14 cellular contexts compared by ENCODE assay signal in the genomic region with DNA sequence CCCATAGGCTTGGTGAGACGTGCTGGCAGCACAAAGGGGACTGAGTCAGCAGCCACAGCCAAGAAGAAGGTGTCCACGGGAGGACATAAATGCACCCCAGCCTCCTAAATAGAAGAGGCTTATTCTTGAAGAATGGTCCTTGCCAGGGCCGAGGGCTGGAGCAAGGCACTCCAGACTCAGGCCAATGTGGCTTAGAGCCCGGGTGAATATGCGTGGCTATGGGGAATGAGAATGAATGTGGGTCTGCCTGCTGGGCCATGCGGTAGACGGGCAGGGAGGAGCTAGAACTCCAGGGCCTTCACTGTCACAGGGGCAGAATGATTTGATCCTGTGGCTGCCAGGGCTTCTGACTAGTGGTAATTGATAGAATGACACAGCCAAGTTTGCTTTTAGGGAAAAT. TPM values are rescaled to one million over a fixed set of nuclear protein-coding genes. Genes with fewer than 3 reads are reported as not detected.
A peak's percentile ranks its signal among the peaks of the same experiment; 100 is the strongest.
DNase-seq lines count a peak whose midpoint lies in the region; ATAC-seq and TF ChIP-seq lines count a peak whose summit lies in the region.
"Had no signal": no experiment of that assay in that cellular context is flagged by ENCODE, and none has a peak within 500 bp of the region (broad histone marks: within the 10 kb centered on the region; RNA-seq: fewer than 3 reads in every experiment).

No MANE protein-coding gene starts in this region.

- H3K27me3 Mint-ChIP-seq in neural progenitor cell (ENCODE audit: insufficient read depth, low read depth): no peaks in the 10 kb centered on the region
- H3K27me3 Mint-ChIP-seq: CD8-positive, alpha-beta memory T cell had no signal

- no peak for TF ChIP-seq POLR2A in HCT116 (IDR thresholded peaks at IDR 0.05; ENCODE audit: borderline replicate concordance, extremely low read depth, insufficient read depth, insufficient read length)

- no peak overlapping the region for H3K4me3 Mint-ChIP-seq in neural progenitor cell
- H3K4me3 Mint-ChIP-seq: CD8-positive, alpha-beta memory T cell had no signal

- no peak overlapping the region for H3K4me2 ChIP-seq in HCT116 (ENCODE audit: low read length)
- no peak overlapping the region for H3K4me2 ChIP-seq in neural progenitor cell
- H3K4me2 ChIP-seq: smooth muscle cell had no signal

- H3K4me3 ChIP-seq in HCT116 (replicated peaks in 1 of 2; ENCODE audit: low read depth in 1 of 2, low read length in 2 of 2): no peak overlapping the region
- H3K4me3 ChIP-seq in neural progenitor cell: no peak overlapping the region
- no peak overlapping the region for H3K4me3 ChIP-seq in upper lobe of right lung
- H3K4me3 ChIP-seq: lung, smooth muscle cell had no signal

- H3F3A ChIP-seq in neural progenitor cell (ENCODE audit: low read depth): peaks cover 37% of the 10 kb centered on the region

- peaks cover 35% of the 10 kb centered on the region for H3K36me3 Mint-ChIP-seq in neural progenitor cell

- H3K27me3 ChIP-seq in HCT116 (ENCODE audit: insufficient read depth, low read length) (no peaks in the 10 kb centered on the region), neural progenitor cell (no peaks in the 10 kb centered on the region), upper lobe of right lung (no peaks in the 10 kb centered on the region)

- H3K9me3 ChIP-seq in HCT116 (ENCODE audit: control insufficient read depth in 1 of 2, insufficient read depth in 1 of 2, low read depth in 1 of 2, low read length in 2 of 2) (no peaks in the 10 kb centered on the region), neural progenitor cell (ENCODE audit: low read depth) (no peaks in the 10 kb centered on the region), upper lobe of right lung (no peaks in the 10 kb centered on the region)

- CTCF ChIA-PET in HCT116 (lab: Charles Lee): interaction anchor here (0.7 to 4.1 kb wide), 9 partner anchors 12 to 321 kb away, joined by 3 to 47 read pairs (median 6); a partner anchor contains a TSS

- H3K79me2 ChIP-seq in HCT116 (ENCODE audit: insufficient read depth, low read length): peaks cover 71% of the 10 kb centered on the region
- peaks cover 33% of the 10 kb centered on the region for H3K79me2 ChIP-seq in neural progenitor cell (ENCODE audit: low read depth)

- H3K27ac ChIP-seq in HCT116 (ENCODE audit: low read depth, low read length) (no peak overlapping the region), caudate nucleus (ENCODE audit: low read depth, low read length) (peak overlapping the region; percentile 67), neural progenitor cell (peak overlapping the region; percentile 41), upper lobe of right lung (no peak overlapping the region)

- DNase-seq in C1 segment of cervical spinal cord (lab: John Stamatoyannopoulos, UW) (peak in 8 of 14 donors; percentile 23 to 76 (median 46)), HCT116 (ENCODE audit: low read depth, low spot score) (no peak), caudate nucleus (lab: John Stamatoyannopoulos, UW) (peak in 24 of 61 donors; percentile 11 to 74 (median 29)), neural progenitor cell (ENCODE audit: low spot score) (no peak), NCI-H226 (no peak), upper lobe of right lung (no peak), left ventricle myocardium superior (no peak), DMS153 (lab: John Stamatoyannopoulos, UW) (no peak)
- DNase-seq: activated gamma-delta T cell, cortex of kidney, NCI-H187 treated with DMSO at 0.1 percent for 48 hours had no signal

- no peak for TF ChIP-seq RAD21 in HCT116 (IDR thresholded peaks at IDR 0.05; ENCODE audit: low read depth)

- H3K9ac ChIP-seq in HCT116 (ENCODE audit: low read length): no peak overlapping the region
- no peak overlapping the region for H3K9ac ChIP-seq in neural progenitor cell

- RAD21 ChIA-PET in HCT116 (lab: Charles Lee; ENCODE audit: low non-redundant PET in 1 of 2, low total read pairs in 2 of 2, uncharacterized antibody in 2 of 2, unreplicated experiment in 2 of 2): interaction anchor here (0.5 to 1.2 kb wide), 5 partner anchors 12 to 324 kb away, joined by 3 to 6 read pairs (median 3); no protein-coding TSS in a partner anchor

- H3K4me1 Mint-ChIP-seq in neural progenitor cell: no peaks in the 10 kb centered on the region

- H3K4me1 ChIP-seq in HCT116 (ENCODE audit: control insufficient read depth in 1 of 2, insufficient read depth in 2 of 2, low read length in 2 of 2) (no peaks in the 10 kb centered on the region), neural progenitor cell (no peaks in the 10 kb centered on the region), upper lobe of right lung (no peaks in the 10 kb centered on the region)

- peaks cover 39 to 57% of the 10 kb centered on the region in 2 experiments for H3K36me3 ChIP-seq in HCT116 (ENCODE audit: control insufficient read depth in 1 of 2, insufficient read depth in 2 of 2, low read length in 2 of 2)
- peaks cover 8% of the 10 kb centered on the region for H3K36me3 ChIP-seq in neural progenitor cell
- peaks cover 97% of the 10 kb centered on the region for H3K36me3 ChIP-seq in upper lobe of right lung

- POLR2A ChIA-PET in HCT116 (lab: Charles Lee): no interaction called here

- H4K20me1 ChIP-seq in HCT116 (ENCODE audit: insufficient read depth) (peaks cover 5% of the 10 kb centered on the region; the same call in 1 of the 2 replicates), neural progenitor cell (ENCODE audit: low read depth) (peaks cover 41% of the 10 kb centered on the region)

- ATAC-seq in HCT116: peak; percentile 16; the same call in 1 of the 2 replicates
- ATAC-seq in upper lobe of right lung: no peak
- no peak for ATAC-seq in left ventricle myocardium superior

- TF ChIP-seq CTCF in HCT116 (IDR thresholded peaks at IDR 0.05 in 2 of 3, conservative IDR thresholded peaks at IDR 0.05 in 1 of 3; ENCODE audit: borderline replicate concordance in 1 of 3, insufficient read depth in 1 of 3, low read depth in 2 of 3, low read length in 2 of 3) (no peak), neural progenitor cell (IDR thresholded peaks at IDR 0.05) (no peak), upper lobe of right lung (IDR thresholded peaks at IDR 0.05) (no peak)

- H2AFZ ChIP-seq in HCT116 (ENCODE audit: low read depth, low read length, poor library complexity, severe bottlenecking): no peak overlapping the region
- H2AFZ ChIP-seq in neural progenitor cell (replicated peaks): no peak overlapping the region

- H3K9me2 ChIP-seq in HCT116 (ENCODE audit: insufficient read depth): no peaks in the 10 kb centered on the region

- H3K9me3 Mint-ChIP-seq in neural progenitor cell: no peaks in the 10 kb centered on the region
- H3K9me3 Mint-ChIP-seq: CD8-positive, alpha-beta memory T cell had no signal

- peak overlapping the region; percentile 66 for H3K27ac Mint-ChIP-seq in neural progenitor cell

- no TSS peak for BruUV-seq in HCT116 (replicated peaks; lab: Mats Ljungman, UMichigan)

- intact Hi-C loops in HCT116 (cut with micrococcal nuclease) (loop anchor here (1.0 kb wide), 2 partner anchors 153 to 314 kb away; no protein-coding TSS in a partner anchor), upper lobe of right lung (cut with DNase I) (no loop called here), left ventricle myocardium superior (cut with micrococcal nuclease) (no loop called here)

TF ChIP-seq in HCT116, 20 proteins besides CTCF, POLR2A, EP300 and RAD21 (continues in another document):
- TF ChIP-seq SP1 (IDR thresholded peaks at IDR 0.05; ENCODE audit: low read depth): no peak
- TF ChIP-seq, protein P1, sequence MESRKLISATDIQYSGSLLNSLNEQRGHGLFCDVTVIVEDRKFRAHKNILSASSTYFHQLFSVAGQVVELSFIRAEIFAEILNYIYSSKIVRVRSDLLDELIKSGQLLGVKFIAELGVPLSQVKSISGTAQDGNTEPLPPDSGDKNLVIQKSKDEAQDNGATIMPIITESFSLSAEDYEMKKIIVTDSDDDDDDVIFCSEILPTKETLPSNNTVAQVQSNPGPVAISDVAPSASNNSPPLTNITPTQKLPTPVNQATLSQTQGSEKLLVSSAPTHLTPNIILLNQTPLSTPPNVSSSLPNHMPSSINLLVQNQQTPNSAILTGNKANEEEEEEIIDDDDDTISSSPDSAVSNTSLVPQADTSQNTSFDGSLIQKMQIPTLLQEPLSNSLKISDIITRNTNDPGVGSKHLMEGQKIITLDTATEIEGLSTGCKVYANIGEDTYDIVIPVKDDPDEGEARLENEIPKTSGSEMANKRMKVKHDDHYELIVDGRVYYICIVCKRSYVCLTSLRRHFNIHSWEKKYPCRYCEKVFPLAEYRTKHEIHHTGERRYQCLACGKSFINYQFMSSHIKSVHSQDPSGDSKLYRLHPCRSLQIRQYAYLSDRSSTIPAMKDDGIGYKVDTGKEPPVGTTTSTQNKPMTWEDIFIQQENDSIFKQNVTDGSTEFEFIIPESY (IDR thresholded peaks at IDR 0.05; ENCODE audit: extremely low read depth, insufficient replicate concordance, low read length): no peak
- no peak for TF ChIP-seq CBX3 (IDR thresholded peaks at IDR 0.05; ENCODE audit: low read depth)

RNA-seq across cellular contexts. Expression of a gene that starts 34.0 kb away (rescaled TPM):
- total RNA-seq in HCT116 (2021; ENCODE audit: unreplicated experiment) (114 TPM), neural progenitor cell (ENCODE audit: low replicate concordance) (70.9 and 116 TPM in 2 replicates), upper lobe of right lung (62.0 TPM), left ventricle myocardium superior (49.0 TPM)
- 77.6 and 83.0 TPM in 2 replicates for polyA plus RNA-seq in HCT116 (2012)

RNA-seq across cellular contexts. Expression of a gene that starts 55.3 kb away (rescaled TPM):
- total RNA-seq in HCT116 (2021; ENCODE audit: unreplicated experiment) (168 TPM), neural progenitor cell (ENCODE audit: low replicate concordance) (167 and 175 TPM in 2 replicates), upper lobe of right lung (67.9 TPM), left ventricle myocardium superior (27.0 TPM)
- 50.9 and 60.7 TPM in 2 replicates for polyA plus RNA-seq in HCT116 (2012)

Comparison
In these comparisons a context has a peak if more than half of its experiments do, and no peak if none do; other contexts are left out.
1. DNase-seq: peak in C1 segment of cervical spinal cord (8 of 14); none in HCT116 (single experiment), neural progenitor cell (single experiment), NCI-H226 (single experiment), upper lobe of right lung (single experiment), left ventricle myocardium superior (single experiment) and DMS153 (single experiment).
2. H3K27ac ChIP-seq: peak in caudate nucleus (single experiment) and neural progenitor cell (single experiment); none in HCT116 (single experiment) and upper lobe of right lung (single experiment).